ENCODE assay signal across 18 cellular contexts in genomic region chr12:127078577-127079350, GRCh38.
"Had no signal": no experiment of that assay in that cellular context is flagged by ENCODE, and none has a peak within 500 bp of the region (broad histone marks: within the 10 kb centered on the region; RNA-seq: fewer than 3 reads in every experiment).

No MANE protein-coding gene starts in this region.

- DNase-seq: activated CD4-positive, alpha-beta T cell treated with anti-CD3 and anti-CD28 coated beads, Interleukin-2, amount 10 ng/mL, durations not matched to agents 24 days and 14 days; activated CD8-positive, alpha-beta T cell treated with anti-CD3 and anti-CD28 coated beads, Interleukin-2, amount 10 ng/mL, durations not matched to agents 7 days and 5 days; activated effector memory CD4-positive, alpha-beta T cell treated with Interleukin-2 at 50 U/mL for 16 hours; activated naive CD4-positive, alpha-beta T cell treated with anti-CD3 and anti-CD28 coated beads, Interleukin-2, amount 50 U/mL, for 16 hours; activated T-cell treated with anti-CD3 and anti-CD28 coated beads, Interleukin-2, amount 50 U/mL, for 4 hours; glutamatergic neuron; hypothalamus; mucosa of descending colon; naive B cell; stimulated activated CD4-positive, alpha-beta T cell treated with anti-CD3 and anti-CD28 coated beads, Interleukin-2, amount 100 ng/mL, for 24 hours; stimulated activated naive CD4-positive, alpha-beta T cell treated with Interleukin-2 at 50 U/mL for 16 hours; T-helper 1 cell; T-helper 9 cell; thyroid gland had no signal

- H3K27me3 ChIP-seq: ascending aorta, thyroid gland had no signal

- FAIRE-seq: endometrium, keratinocyte had no signal

- H3K27ac ChIP-seq: ascending aorta, coronary artery, thyroid gland had no signal

- ATAC-seq: activated CD8-positive, alpha-beta T cell treated with anti-CD3 and anti-CD28 coated beads, Interleukin-2, amount 10 ng/mL, durations not matched to agents 7 days and 5 days; activated T-cell treated with anti-CD3 and anti-CD28 coated beads, Interleukin-2, amount 50 U/mL, for 4 hours; mucosa of descending colon had no signal

- H3K36me3 ChIP-seq: ascending aorta, thyroid gland had no signal

- H3K9me3 ChIP-seq: ascending aorta, mucosa of descending colon, thyroid gland had no signal

- H3K4me3 ChIP-seq: ascending aorta, coronary artery, mucosa of descending colon, thyroid gland had no signal
